In the genomic region with DNA sequence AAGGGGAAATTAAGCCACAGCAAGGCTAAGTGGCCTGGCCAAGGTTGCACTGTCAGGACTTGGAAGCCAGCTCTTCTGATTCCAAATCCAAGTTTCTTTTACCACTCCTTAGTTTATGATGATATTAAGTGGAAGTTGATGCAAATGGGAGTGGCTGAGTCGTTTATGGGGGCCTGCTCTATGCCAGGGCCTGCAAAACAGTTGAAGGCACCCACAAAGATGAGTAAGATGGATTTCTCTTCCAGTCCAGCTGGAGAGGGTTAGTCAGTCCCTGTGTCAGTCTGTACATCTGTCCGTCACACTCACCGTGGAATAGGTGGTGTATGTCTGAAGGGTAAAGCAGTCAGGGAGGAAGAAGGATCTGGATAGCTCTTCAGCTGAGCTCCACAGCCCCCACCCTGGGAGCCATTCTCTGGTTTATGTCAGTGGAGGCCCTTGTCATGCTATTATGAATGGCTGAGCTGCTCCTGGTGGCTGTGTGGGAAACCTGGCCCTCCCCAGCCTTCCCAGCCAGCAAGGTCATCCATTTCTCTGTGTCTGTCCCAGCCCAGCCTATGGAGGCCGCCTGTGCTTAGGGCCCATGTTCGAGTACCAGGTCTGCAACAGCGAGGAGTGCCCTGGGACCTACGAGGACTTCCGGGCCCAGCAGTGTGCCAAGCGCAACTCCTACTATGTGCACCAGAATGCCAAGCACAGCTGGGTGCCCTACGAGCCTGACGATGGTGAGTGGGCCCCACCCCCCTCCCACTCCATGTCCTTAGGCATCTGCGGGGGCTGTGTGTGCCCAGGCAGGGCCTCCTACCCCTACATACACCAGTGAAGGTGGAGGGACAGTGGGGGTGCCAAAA, we compare ENCODE assay signal across 22 cellular contexts. TPM values are rescaled to one million over a fixed set of nuclear protein-coding genes. Genes with fewer than 3 reads are reported as not detected.
"Had no signal": no experiment of that assay in that cellular context is flagged by ENCODE, and none has a peak within 500 bp of the region (broad histone marks: within the 10 kb centered on the region; RNA-seq: fewer than 3 reads in every experiment).

No MANE protein-coding gene starts in this region.

- H3K27ac Mint-ChIP-seq: activated naive CD8-positive, alpha-beta T cell; nephron progenitor cell; T-helper 2 cell treated with Interferon-gamma antibody and Interleukin-4, amounts not matched to agents 5 μg/mL and 100 μg/mL, for 36 hours had no signal

- ATAC-seq: activated CD4-positive, CD25-positive, alpha-beta regulatory T cell treated with anti-CD3 and anti-CD28 coated beads, Interleukin-2, amount 50 U/mL, for 24 hours; left colon had no signal

- H3K36me3 ChIP-seq: thyroid gland, uterus had no signal

- H3K27me3 Mint-ChIP-seq: activated naive CD8-positive, alpha-beta T cell had no signal

- H3K4me3 ChIP-seq: thyroid gland, uterus had no signal

- H3K9me3 ChIP-seq: thyroid gland, uterus had no signal

- H3K36me3 Mint-ChIP-seq: activated naive CD8-positive, alpha-beta T cell had no signal

- DNase-seq: activated CD4-positive, alpha-beta T cell treated with anti-CD3 and anti-CD28 coated beads, Interleukin-2, amount 50 U/mL, for 48 hours; activated gamma-delta T cell; activated T-cell treated with anti-CD3 and anti-CD28 coated beads, Interleukin-2, amount 50 U/mL, for 48 hours; central memory CD4-positive, alpha-beta T cell; dermis blood vessel endothelial cell; erythroblast; hippocampal formation; left colon; nephron progenitor cell; stimulated activated CD4-positive, alpha-beta T cell treated with anti-CD3 and anti-CD28 coated beads, Interleukin-15, amount 100 ng/mL, for 24 hours; stimulated activated CD4-positive, alpha-beta T cell treated with anti-CD3 and anti-CD28 coated beads, Interleukin-4, amount 100 ng/mL, for 24 hours; SW 1271; thyroid gland; uterus had no signal

- H3K27ac ChIP-seq: thyroid gland, uterus had no signal

- H3K4me3 Mint-ChIP-seq: activated naive CD8-positive, alpha-beta T cell; nephron progenitor cell; T-helper 2 cell treated with Interferon-gamma antibody and Interleukin-4, amounts not matched to agents 5 μg/mL and 100 μg/mL, for 36 hours had no signal

- H3K4me1 ChIP-seq: uterus had no signal

- H3K27me3 ChIP-seq: thyroid gland, uterus had no signal

- H3K9me3 Mint-ChIP-seq: nephron progenitor cell; T-helper 2 cell treated with Interferon-gamma antibody and Interleukin-4, amounts not matched to agents 5 μg/mL and 100 μg/mL, for 36 hours had no signal

RNA-seq across cellular contexts. Expression of a gene that starts 44.5 kb away (rescaled TPM):
- total RNA-seq: dermis blood vessel endothelial cell, glomerular endothelial cell, left colon, lung microvascular endothelial cell, mucosa of gallbladder, osteoblast, skeletal muscle tissue, thyroid gland, uterus had no signal
